In genomic region chr16:4700997-4701743, GRCh38 we compare ENCODE assay signal across 25 cellular contexts. TPM values are rescaled to one million over a fixed set of nuclear protein-coding genes. Genes with fewer than 3 reads are reported as not detected.
DNase-seq lines count a peak whose midpoint lies in the region; ATAC-seq, FAIRE-seq and TF ChIP-seq lines count a peak whose summit lies in the region.
"Had no signal": no experiment of that assay in that cellular context is flagged by ENCODE, and none has a peak within 500 bp of the region (broad histone marks: within the 10 kb centered on the region; RNA-seq: fewer than 3 reads in every experiment).

No MANE protein-coding gene starts in this region.

- TF ChIP-seq POLR2A in transverse colon (IDR thresholded peaks at IDR 0.05), result no peak

- no peaks in the 10 kb centered on the region for H3K27me3 ChIP-seq in transverse colon
- H3K27me3 ChIP-seq: left lung, pancreas, upper lobe of right lung had no signal

- no peak overlapping the region for H3K27ac Mint-ChIP-seq in activated CD8-positive, alpha-beta memory T cell treated with anti-CD3 and anti-CD28 coated beads, Interleukin-2, amount 10 ng/mL, durations not matched to agents 7 days and 5 days
- H3K27ac Mint-ChIP-seq: mesothelial cell of epicardium had no signal

- no peak for TF ChIP-seq EP300 in transverse colon (IDR thresholded peaks at IDR 0.05; ENCODE audit: low read depth)

- no peaks in the 10 kb centered on the region for H3K9me3 ChIP-seq in kidney (ENCODE audit: control insufficient read depth in 1 of 2, low read length in 2 of 2)
- no peaks in the 10 kb centered on the region for H3K9me3 ChIP-seq in transverse colon
- H3K9me3 ChIP-seq: left lung, pancreas, upper lobe of right lung had no signal

- FAIRE-seq in kidney (lab: Jason Lieb, UNC), result no peak
- FAIRE-seq: colon, pancreas had no signal

- ATAC-seq in activated CD8-positive, alpha-beta memory T cell treated with anti-CD3 and anti-CD28 coated beads, Interleukin-2, amount 10 ng/mL, durations not matched to agents 7 days and 5 days, result no peak
- ATAC-seq in esophagus mucosa, result peak; percentile 81
- no peak for ATAC-seq in GM21825 (IDR thresholded peaks at IDR 0.05; ENCODE audit: unreplicated experiment)
- ATAC-seq: HCT116, left lung, pancreas, upper lobe of right lung had no signal

- 70% methylated on average over 33 of the region's 33 CpGs; no CpG with 5 or more reads in 1 of the 2 donors for WGBS in transverse colon (ENCODE audit: low coverage in 1 of 2), 2 donors

- no peaks in the 10 kb centered on the region for H3K27me3 Mint-ChIP-seq in activated CD8-positive, alpha-beta memory T cell treated with anti-CD3 and anti-CD28 coated beads, Interleukin-2, amount 10 ng/mL, durations not matched to agents 7 days and 5 days
- H3K27me3 Mint-ChIP-seq: activated naive CD4-positive, alpha-beta T cell treated with anti-CD3 and anti-CD28 coated beads, Interleukin-2, amount 10 ng/mL, durations not matched to agents 7 days and 5 days had no signal

- no peaks in the 10 kb centered on the region for H3K9me3 Mint-ChIP-seq in activated CD8-positive, alpha-beta memory T cell treated with anti-CD3 and anti-CD28 coated beads, Interleukin-2, amount 10 ng/mL, durations not matched to agents 7 days and 5 days (ENCODE audit: low read depth)
- H3K9me3 Mint-ChIP-seq: activated naive CD4-positive, alpha-beta T cell treated with anti-CD3 and anti-CD28 coated beads, Interleukin-2, amount 10 ng/mL, durations not matched to agents 7 days and 5 days; mesothelial cell of epicardium; nephron progenitor cell had no signal

- H3K4me3 Mint-ChIP-seq in activated CD8-positive, alpha-beta memory T cell treated with anti-CD3 and anti-CD28 coated beads, Interleukin-2, amount 10 ng/mL, durations not matched to agents 7 days and 5 days, result no peak overlapping the region
- H3K4me3 Mint-ChIP-seq: activated naive CD4-positive, alpha-beta T cell treated with anti-CD3 and anti-CD28 coated beads, Interleukin-2, amount 10 ng/mL, durations not matched to agents 7 days and 5 days; mesothelial cell of epicardium; nephron progenitor cell had no signal

- in situ Hi-C loops in transverse colon (cut with MboI; ENCODE audit: low pct_ligation_motif_present in 1 of 4, low pct_unique_long_range_greater_than_20kb in 1 of 4, low sequenced_read_pairs in 3 of 4), result no loop called here

- TF ChIP-seq CTCF in kidney (IDR thresholded peaks at IDR 0.05; ENCODE audit: borderline replicate concordance, extremely low read depth, insufficient read depth) (no peak), transverse colon (IDR thresholded peaks at IDR 0.05) (no peak)

- H3K4me1 ChIP-seq in kidney (ENCODE audit: control insufficient read depth in 1 of 2, insufficient read depth in 1 of 2, low read depth in 1 of 2, low read length in 2 of 2) (peaks cover 32 to 35% of the 10 kb centered on the region in 2 donors), transverse colon (peaks cover 0 to 18% (median 18%) of the 10 kb centered on the region in 4 donors)
- H3K4me1 ChIP-seq: left lung, pancreas, upper lobe of right lung had no signal

- H3K4me1 Mint-ChIP-seq in activated CD8-positive, alpha-beta memory T cell treated with anti-CD3 and anti-CD28 coated beads, Interleukin-2, amount 10 ng/mL, durations not matched to agents 7 days and 5 days, result peaks cover 24% of the 10 kb centered on the region
- H3K4me1 Mint-ChIP-seq: mesothelial cell of epicardium had no signal

- intact Hi-C loops in kidney (cut with DNase I), result no loop called here
- intact Hi-C loops in transverse colon (cut with DNase I; ENCODE audit: low total_unique reads), result no loop called here

- no peak overlapping the region for H3K4me3 ChIP-seq in kidney (ENCODE audit: low read length in 2 of 2)
- no peak overlapping the region for H3K4me3 ChIP-seq in transverse colon
- H3K4me3 ChIP-seq: left lung, pancreas, upper lobe of right lung had no signal

- no peak overlapping the region for H3K9ac ChIP-seq in kidney (ENCODE audit: low read length in 2 of 2)
- H3K9ac ChIP-seq: KMS-11 had no signal

- H3K36me3 ChIP-seq in kidney (ENCODE audit: control insufficient read depth in 1 of 2, insufficient read depth in 2 of 2, low read length in 2 of 2), result peaks cover 10 to 22% of the 10 kb centered on the region in 2 donors
- H3K36me3 ChIP-seq in transverse colon, result peaks cover 0 to 11% (median 3%) of the 10 kb centered on the region in 4 donors

- peaks cover 7% of the 10 kb centered on the region for H3K36me3 Mint-ChIP-seq in activated CD8-positive, alpha-beta memory T cell treated with anti-CD3 and anti-CD28 coated beads, Interleukin-2, amount 10 ng/mL, durations not matched to agents 7 days and 5 days

- DNase-seq in activated CD8-positive, alpha-beta memory T cell treated with anti-CD3 and anti-CD28 coated beads, Interleukin-2, amount 10 ng/mL, durations not matched to agents 7 days and 5 days, result peak; percentile 40
- DNase-seq in activated CD8-positive, alpha-beta memory T cell treated with anti-CD3 and anti-CD28 coated beads for 24 hours, result no peak
- DNase-seq in kidney (peak; percentile 62), transverse colon (peak; percentile 79), GOT3 (lab: John Stamatoyannopoulos, UW) (no peak)
- no peak for DNase-seq in effector CD8-positive, alpha-beta T cell (lab: John Stamatoyannopoulos, UW)
- DNase-seq: DND-41; foreskin fibroblast; MM.1S; NCI-H1417 treated with DMSO at 0.1 percent for 48 hours; NCI-H2081 treated with DMSO at 0.1 percent for 48 hours; nephron progenitor cell; OCI-M1; stimulated activated CD4-positive, alpha-beta T cell treated with anti-CD3 and anti-CD28 coated beads, Interleukin-2, amount 100 ng/mL, for 48 hours; upper lobe of right lung had no signal

- CTCF ChIA-PET in activated CD8-positive, alpha-beta memory T cell treated with anti-CD3 and anti-CD28 coated beads, Interleukin-2, amount 10 ng/mL, durations not matched to agents 7 days and 5 days (lab: Charles Lee), result interaction anchor here (1.2 kb wide), 1 partner anchor 77 kb away, joined by 3 read pairs; the partner anchor contains the start of gene MGRN1

- H3K27ac ChIP-seq in kidney (ENCODE audit: low read depth in 2 of 2, low read length in 2 of 2), result no peak overlapping the region
- H3K27ac ChIP-seq in transverse colon, result peak overlapping the region; percentile 72 to 83 (median 78)
- H3K27ac ChIP-seq: KMS-11, left lung, pancreas, upper lobe of right lung had no signal

RNA-seq across cellular contexts. Expression of gene NUDT16L1, which starts 7.8 kb away (rescaled TPM):
- total RNA-seq in activated CD8-positive, alpha-beta memory T cell treated with anti-CD3 and anti-CD28 coated beads, Interleukin-2, amount 10 ng/mL, durations not matched to agents 7 days and 5 days, result 10 to 100 TPM; 31.6 to 35.6 TPM
- 24.2 TPM for total RNA-seq in esophagus mucosa
- total RNA-seq in kidney, result 30.6 TPM
- polyA plus RNA-seq in kidney (ENCODE audit: insufficient read depth, low read depth, low replicate concordance), result 69.4 TPM
- total RNA-seq in transverse colon, result 10 to 100 TPM; 32.6 to 62.7 (median 54.3) TPM

RNA-seq across cellular contexts. Expression of gene ANKS3, which starts 32.9 kb away (rescaled TPM):
- total RNA-seq in activated CD8-positive, alpha-beta memory T cell treated with anti-CD3 and anti-CD28 coated beads, Interleukin-2, amount 10 ng/mL, durations not matched to agents 7 days and 5 days, result 10 to 100 TPM; 16.2 to 17.1 TPM
- 8.1 TPM for total RNA-seq in esophagus mucosa
- 27.6 TPM for total RNA-seq in kidney
- polyA plus RNA-seq in kidney (ENCODE audit: insufficient read depth, low read depth, low replicate concordance), result 20.7 TPM
- total RNA-seq in transverse colon, result 10 to 100 TPM; 14.9 to 38.4 (median 25.0) TPM

RNA-seq across cellular contexts. Expression of gene DNAAF8, which starts 33.2 kb away (rescaled TPM):
- under 1 TPM in 1 of 2 experiments, not detected in 1; 0.30 TPM for total RNA-seq in activated CD8-positive, alpha-beta memory T cell treated with anti-CD3 and anti-CD28 coated beads, Interleukin-2, amount 10 ng/mL, durations not matched to agents 7 days and 5 days
- total RNA-seq in esophagus mucosa (0.28 TPM), kidney (1.8 TPM), transverse colon (1 to 10 TPM in 1 of 4 donors, under 1 TPM in 2, not detected in 1; 0.55 to 2.9 (median 0.60) TPM)
- 4.0 TPM for polyA plus RNA-seq in kidney (ENCODE audit: insufficient read depth, low read depth, low replicate concordance)
- total RNA-seq: HT1080 had no signal

Comparison
In these comparisons a context has a peak if more than half of its experiments do, and no peak if none do; other contexts are left out.
1. DNase-seq: peak in activated CD8-positive, alpha-beta memory T cell treated with anti-CD3 and anti-CD28 coated beads, Interleukin-2, amount 10 ng/mL, durations not matched to agents 7 days and 5 days (single experiment), kidney (single experiment) and transverse colon (single experiment); none in activated CD8-positive, alpha-beta memory T cell treated with anti-CD3 and anti-CD28 coated beads for 24 hours (single experiment), GOT3 (single experiment) and effector CD8-positive, alpha-beta T cell (single experiment).
2. H3K27ac ChIP-seq: peak in transverse colon (4 of 4); none in kidney (0 of 2).